ENCODE assay signal across 8 cellular contexts in genomic region chr6:42045538-42046460, GRCh38. TPM values are rescaled to one million over a fixed set of nuclear protein-coding genes. Genes with fewer than 3 reads are reported as not detected.
DNase-seq lines count a peak whose midpoint lies in the region; ATAC-seq lines count a peak whose summit lies in the region.

No MANE protein-coding gene starts in this region.

- peaks cover 87% of the 10 kb centered on the region for H3K4me1 Mint-ChIP-seq in activated CD8-positive, alpha-beta T cell treated with anti-CD3 and anti-CD28 coated beads, Interleukin-2, amount 10 ng/mL, durations not matched to agents 7 days and 5 days (ENCODE audit: low read depth)
- H3K4me1 Mint-ChIP-seq in effector memory CD8-positive, alpha-beta T cell (ENCODE audit: low read depth in 2 of 2) = peaks cover 69 to 71% of the 10 kb centered on the region in 2 donors
- H3K4me1 Mint-ChIP-seq in stimulated activated effector memory CD8-positive, alpha-beta T cell treated with anti-CD3 and anti-CD28 coated beads, Interleukin-12 subunit alpha, Interleukin-12 subunit beta, amount 100 ng/mL, for 72 hours = peaks cover 87% of the 10 kb centered on the region

- H3K36me3 ChIP-seq in GM23248 (ENCODE audit: low read depth) = no peaks in the 10 kb centered on the region
- no peaks in the 10 kb centered on the region for H3K36me3 ChIP-seq in mesendoderm (ENCODE audit: control insufficient read depth, insufficient read depth, low read length)

- H3K36me3 Mint-ChIP-seq in activated CD8-positive, alpha-beta T cell treated with anti-CD3 and anti-CD28 coated beads, Interleukin-2, amount 10 ng/mL, durations not matched to agents 7 days and 5 days (ENCODE audit: low read depth) = peaks cover 28% of the 10 kb centered on the region
- peaks cover 52% of the 10 kb centered on the region for H3K36me3 Mint-ChIP-seq in effector memory CD8-positive, alpha-beta T cell (ENCODE audit: insufficient read depth)
- H3K36me3 Mint-ChIP-seq in stimulated activated effector memory CD8-positive, alpha-beta T cell treated with anti-CD3 and anti-CD28 coated beads, Interleukin-12 subunit alpha, Interleukin-12 subunit beta, amount 100 ng/mL, for 72 hours = peaks cover 24% of the 10 kb centered on the region

- H3K18ac ChIP-seq in mesendoderm (ENCODE audit: low read length) = no peak overlapping the region

- no peaks in the 10 kb centered on the region for H3K9me3 Mint-ChIP-seq in activated CD8-positive, alpha-beta T cell treated with anti-CD3 and anti-CD28 coated beads, Interleukin-2, amount 10 ng/mL, durations not matched to agents 7 days and 5 days (ENCODE audit: insufficient read depth)
- no peaks in the 10 kb centered on the region for H3K9me3 Mint-ChIP-seq in effector memory CD8-positive, alpha-beta T cell
- H3K9me3 Mint-ChIP-seq in stimulated activated effector memory CD8-positive, alpha-beta T cell treated with anti-CD3 and anti-CD28 coated beads, Interleukin-12 subunit alpha, Interleukin-12 subunit beta, amount 100 ng/mL, for 72 hours = no peaks in the 10 kb centered on the region

- CTCF ChIA-PET in activated CD8-positive, alpha-beta T cell treated with anti-CD3 and anti-CD28 coated beads, Interleukin-2, amount 10 ng/mL, durations not matched to agents 7 days and 5 days (lab: Charles Lee) = interaction anchor here (0.8 to 16.7 kb wide), 26 partner anchors 15 to 502 kb away, joined by 3 to 451 read pairs (median 10); partner anchors contain the start of genes BYSL, CCND3, FRS3 and MED20

- H4K5ac ChIP-seq in mesendoderm (ENCODE audit: low read length) = no peak overlapping the region

- H3K4ac ChIP-seq in mesendoderm (ENCODE audit: low read depth, low read length) = no peak overlapping the region

- peak overlapping the region; percentile 82 for H3K27ac Mint-ChIP-seq in activated CD8-positive, alpha-beta T cell treated with anti-CD3 and anti-CD28 coated beads, Interleukin-2, amount 10 ng/mL, durations not matched to agents 7 days and 5 days
- peak overlapping the region; percentile 82 to 88 for H3K27ac Mint-ChIP-seq in effector memory CD8-positive, alpha-beta T cell
- peak overlapping the region; percentile 96 for H3K27ac Mint-ChIP-seq in stimulated activated effector memory CD8-positive, alpha-beta T cell treated with anti-CD3 and anti-CD28 coated beads, Interleukin-12 subunit alpha, Interleukin-12 subunit beta, amount 100 ng/mL, for 72 hours

- no peak overlapping the region for H3K27ac ChIP-seq in GM23248
- no peak overlapping the region for H3K27ac ChIP-seq in mesendoderm (ENCODE audit: low read depth, low read length)

- no peaks in the 10 kb centered on the region; the same call in 1 of the 2 replicates for H3F3A ChIP-seq in GM23248 (ENCODE audit: insufficient read depth)

- no peak overlapping the region for H3K23ac ChIP-seq in mesendoderm (ENCODE audit: low read length)

- no peak overlapping the region for H2AK5ac ChIP-seq in mesendoderm (ENCODE audit: low read length)

- no peaks in the 10 kb centered on the region for H3K27me3 Mint-ChIP-seq in activated CD8-positive, alpha-beta T cell treated with anti-CD3 and anti-CD28 coated beads, Interleukin-2, amount 10 ng/mL, durations not matched to agents 7 days and 5 days (ENCODE audit: low read depth)
- H3K27me3 Mint-ChIP-seq in effector memory CD8-positive, alpha-beta T cell = no peaks in the 10 kb centered on the region

- in situ Hi-C loops in GM23248 (cut with MboI) = loop anchor here (25.0 kb wide), 2 partner anchors 208 to 683 kb away; no protein-coding TSS in a partner anchor

- H3K4me1 ChIP-seq in GM23248 (ENCODE audit: insufficient read depth) (no peaks in the 10 kb centered on the region), mesendoderm (ENCODE audit: control insufficient read depth, low read depth, low read length) (peaks cover 6% of the 10 kb centered on the region)

- no peaks in the 10 kb centered on the region for H3K9me3 ChIP-seq in GM23248 (ENCODE audit: low read depth)

- H3K4me3 Mint-ChIP-seq in activated CD8-positive, alpha-beta T cell treated with anti-CD3 and anti-CD28 coated beads, Interleukin-2, amount 10 ng/mL, durations not matched to agents 7 days and 5 days = peak overlapping the region; percentile 95
- peak overlapping the region; percentile 89 to 94 for H3K4me3 Mint-ChIP-seq in effector memory CD8-positive, alpha-beta T cell
- peak overlapping the region; percentile 91 for H3K4me3 Mint-ChIP-seq in stimulated activated effector memory CD8-positive, alpha-beta T cell treated with anti-CD3 and anti-CD28 coated beads, Interleukin-12 subunit alpha, Interleukin-12 subunit beta, amount 100 ng/mL, for 72 hours

- no peak overlapping the region for H3K56ac ChIP-seq in mesendoderm (ENCODE audit: low read length)

- no peaks in the 10 kb centered on the region for H3K79me1 ChIP-seq in mesendoderm (ENCODE audit: low read length)

- no peaks in the 10 kb centered on the region for H3K9me2 ChIP-seq in GM23248 (ENCODE audit: insufficient read depth)

- H2BK5ac ChIP-seq in mesendoderm (ENCODE audit: low read length) = no peak overlapping the region

- H2BK120ac ChIP-seq in mesendoderm (ENCODE audit: low read depth, low read length) = no peak overlapping the region

- ATAC-seq in activated CD8-positive, alpha-beta T cell treated with anti-CD3 and anti-CD28 coated beads, Interleukin-2, amount 10 ng/mL, durations not matched to agents 7 days and 5 days = peak; percentile 8
- peak; percentile 34 for ATAC-seq in effector memory CD8-positive, alpha-beta T cell (replicated peaks)
- no peak for ATAC-seq in stimulated activated effector memory CD8-positive, alpha-beta T cell treated with anti-CD3 and anti-CD28 coated beads, Interleukin-12 subunit alpha, Interleukin-12 subunit beta, amount 100 ng/mL, for 72 hours
- ATAC-seq in HG02885 (IDR thresholded peaks at IDR 0.05; ENCODE audit: poor library complexity, unreplicated experiment) (no peak), GM21447 (IDR thresholded peaks at IDR 0.05; ENCODE audit: unreplicated experiment) (no peak)

- DNase-seq in GM23248 (peak; percentile 45), NCI-H345 treated with DMSO at 0.1 percent for 48 hours (lab: John Stamatoyannopoulos, UW; ENCODE audit: unreplicated experiment) (peak; percentile 83), mesendoderm (peak; percentile 60)
- peak; percentile 85 for DNase-seq in activated CD8-positive, alpha-beta T cell treated with anti-CD3 and anti-CD28 coated beads, Interleukin-2, amount 10 ng/mL, durations not matched to agents 7 days and 5 days
- peak; percentile 49 to 55 (median 53) for DNase-seq in effector memory CD8-positive, alpha-beta T cell
- DNase-seq in stimulated activated effector memory CD8-positive, alpha-beta T cell treated with anti-CD3 and anti-CD28 coated beads, Interleukin-12 subunit alpha, Interleukin-12 subunit beta, amount 100 ng/mL, for 72 hours (ENCODE audit: low spot score in 2 of 2) = peak in 1 of 2 donors; percentile 69

- no peak overlapping the region for H3K9ac ChIP-seq in GM23248
- H3K9ac ChIP-seq in mesendoderm (ENCODE audit: low read length) = no peak overlapping the region

- H3K27me3 ChIP-seq in GM23248 (replicated peaks; ENCODE audit: insufficient read depth) (no peaks in the 10 kb centered on the region), mesendoderm (ENCODE audit: insufficient read depth, low read length, poor library complexity) (peaks cover 22% of the 10 kb centered on the region)

- POLR2A ChIA-PET in activated CD8-positive, alpha-beta T cell treated with anti-CD3 and anti-CD28 coated beads, Interleukin-2, amount 10 ng/mL, durations not matched to agents 7 days and 5 days (lab: Charles Lee) = interaction anchor here (0.6 to 17.8 kb wide), 10 partner anchors 17 to 897 kb away, joined by 3 to 372 read pairs (median 10); partner anchors contain the start of genes BYSL, CCND3, MED20 and TOMM6

- H2BK15ac ChIP-seq in mesendoderm (replicated peaks; ENCODE audit: low read depth) = no peak overlapping the region

- WGBS in GM23248 (ENCODE audit: low coverage in 1 of 2, low lambda C conversion rate in 2 of 2, missing lambda C conversion rate in 2 of 2), 2 experiments = 29 to 31% methylated on average over 14 of the region's 14 CpGs
- no CpG with 5 or more reads among the region's 14 CpGs for WGBS in mesendoderm (ENCODE audit: extremely low coverage, insufficient coverage, low lambda C conversion rate)

- H4K20me1 ChIP-seq in GM23248 (ENCODE audit: insufficient read depth) = no peaks in the 10 kb centered on the region

- no peak overlapping the region for H3K4me3 ChIP-seq in GM23248
- H3K4me3 ChIP-seq in mesendoderm (ENCODE audit: low read length) = no peak overlapping the region

- H3K79me2 ChIP-seq in GM23248 (ENCODE audit: insufficient read depth) = 0 out of 2 replicates have a peak, but pooled peaks cover under 1% of the 10 kb centered on the region
- no peaks in the 10 kb centered on the region for H3K79me2 ChIP-seq in mesendoderm (ENCODE audit: control insufficient read depth, insufficient read depth, low read length)

- no peak overlapping the region for H4K8ac ChIP-seq in mesendoderm (ENCODE audit: low read depth, low read length)

- H3K4me2 ChIP-seq in GM23248 (ENCODE audit: unreplicated experiment) (no peak overlapping the region), mesendoderm (ENCODE audit: low read length) (no peak overlapping the region)

- no peak overlapping the region for H2AFZ ChIP-seq in GM23248

RNA-seq across cellular contexts. Expression of gene TAF8, which starts 4.5 kb away (rescaled TPM):
- 8.6 and 17.2 TPM in 2 replicates for total RNA-seq in GM23248 (2014; rRNA removed; shearing (Covaris generic))
- polyA plus RNA-seq in GM23248 (2016; fragmentation: Nextera tagmentation; extraction: Ambion mirVana) = 6.9 and 7.4 TPM in 2 replicates
- 10 to 100 TPM; 44.1 TPM for total RNA-seq in activated CD8-positive, alpha-beta T cell treated with anti-CD3 and anti-CD28 coated beads, Interleukin-2, amount 10 ng/mL, durations not matched to agents 7 days and 5 days
- polyA plus RNA-seq in mesendoderm (2013, experiment 1 of 2) = 18.5 TPM
- 19.3 TPM for polyA plus RNA-seq in mesendoderm (2013, experiment 2 of 2)

Comparison
In these comparisons a context has a peak if more than half of its experiments do, and no peak if none do; other contexts are left out.
1. ATAC-seq: peak in activated CD8-positive, alpha-beta T cell treated with anti-CD3 and anti-CD28 coated beads, Interleukin-2, amount 10 ng/mL, durations not matched to agents 7 days and 5 days (single experiment) and effector memory CD8-positive, alpha-beta T cell (single experiment); none in stimulated activated effector memory CD8-positive, alpha-beta T cell treated with anti-CD3 and anti-CD28 coated beads, Interleukin-12 subunit alpha, Interleukin-12 subunit beta, amount 100 ng/mL, for 72 hours (single experiment), HG02885 (single experiment) and GM21447 (single experiment).
2. Peak in every context shown above with its lines, with median percentiles within 50 percentile points of each other: H3K27ac Mint-ChIP-seq and H3K4me3 Mint-ChIP-seq.